1 cellular context compared by ENCODE assay signal in genomic region chr9:6869081-6869948, GRCh38.
TF ChIP-seq lines count a peak whose summit lies in the region.

No MANE protein-coding gene starts in this region.

TF ChIP-seq in SK-N-SH, 30 proteins besides CTCF, POLR2A, EP300 and RAD21 (continued from another document):
- no peak for TF ChIP-seq USF1 (IDR thresholded peaks at IDR 0.05; ENCODE audit: borderline replicate concordance, low read depth)
- 0 out of 2 replicates have a peak, but pooled peaks have one; percentile 37 for TF ChIP-seq MXI1 (IDR thresholded peaks at IDR 0.05; ENCODE audit: low read depth, low read length)
- no peak for TF ChIP-seq MEF2A (IDR thresholded peaks at IDR 0.05; ENCODE audit: borderline replicate concordance, low read depth)
